ENCODE assay signal across 8 cellular contexts in the genomic region with DNA sequence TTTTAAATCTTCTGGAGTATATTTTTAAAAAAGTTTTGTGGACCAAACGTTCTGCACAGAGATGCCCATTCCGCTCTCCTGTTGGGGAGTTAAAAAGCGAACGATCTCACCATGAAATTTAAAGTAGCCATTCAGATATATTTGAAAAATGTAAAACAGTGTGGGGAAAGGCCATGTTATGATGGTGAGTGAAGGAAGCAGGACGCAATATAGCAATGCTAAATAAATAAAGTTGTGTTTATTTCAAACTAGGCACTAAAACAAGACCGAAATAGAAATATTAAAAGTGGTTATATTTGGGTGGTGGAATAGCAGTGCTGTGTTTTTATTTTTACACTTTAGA. TPM values are rescaled to one million over a fixed set of nuclear protein-coding genes. Genes with fewer than 3 reads are reported as not detected.
DNase-seq lines count a peak whose midpoint lies in the region; ATAC-seq and TF ChIP-seq lines count a peak whose summit lies in the region.

No MANE protein-coding gene starts in this region.

- no peak overlapping the region for H3K23ac ChIP-seq in neuronal stem cell (ENCODE audit: low read depth, low read length, poor library complexity)

- H3K18ac ChIP-seq in neuronal stem cell (ENCODE audit: low read length), result no peak overlapping the region

- H2AFZ ChIP-seq in neuronal stem cell (ENCODE audit: low read length), result peak overlapping the region; percentile 87

- no peak overlapping the region for H2AK5ac ChIP-seq in neuronal stem cell (ENCODE audit: low read depth, low read length)

- H2BK12ac ChIP-seq in neuronal stem cell (ENCODE audit: low read length), result no peak overlapping the region

- peak overlapping the region; percentile 41 to 84 (median 67) for H3K4me3 ChIP-seq in dorsolateral prefrontal cortex
- peak overlapping the region; percentile 42 to 64 for H3K4me3 ChIP-seq in neuronal stem cell (ENCODE audit: low read length in 2 of 2)

- H2BK15ac ChIP-seq in neuronal stem cell (ENCODE audit: low read length), result no peak overlapping the region

- H3K27ac ChIP-seq in dorsolateral prefrontal cortex, result peak overlapping the region in 33 of 59 donors; percentile 2 to 75 (median 49)
- no peak overlapping the region for H3K27ac ChIP-seq in neuronal stem cell (replicated peaks; ENCODE audit: low read length)

- peaks cover 0 to 16% of the 10 kb centered on the region in 2 donors for H3K36me3 ChIP-seq in neuronal stem cell (replicated peaks in 1 of 2; ENCODE audit: control insufficient read depth in 2 of 2, insufficient read depth in 2 of 2, low read length in 2 of 2)

- no peak overlapping the region for H2BK5ac ChIP-seq in neuronal stem cell (ENCODE audit: low read length)

- no CpG with 5 or more reads among the region's 6 CpGs for WGBS in neuronal stem cell (ENCODE audit: extremely low coverage in 2 of 2, insufficient read length in 2 of 2, insufficient replicate concordance in 1 of 2), 2 donors

- peak overlapping the region; percentile 91 for H3K4me2 ChIP-seq in neuronal stem cell (ENCODE audit: insufficient read depth, low read length, poor library complexity, severe bottlenecking)

- no peak overlapping the region for H4K91ac ChIP-seq in neuronal stem cell (ENCODE audit: low read depth, low read length, poor library complexity)

- peaks cover 0 to 4% of the 10 kb centered on the region in 2 donors for H3K9me3 ChIP-seq in neuronal stem cell (replicated peaks in 1 of 2; ENCODE audit: control insufficient read depth in 2 of 2, insufficient read depth in 1 of 2, low read depth in 1 of 2, low read length in 2 of 2)

- H2BK120ac ChIP-seq in neuronal stem cell (ENCODE audit: low read depth, low read length), result no peak overlapping the region

- no peaks in the 10 kb centered on the region for H3K79me1 ChIP-seq in neuronal stem cell (ENCODE audit: low read depth, low read length)

- no peak overlapping the region for H4K8ac ChIP-seq in neuronal stem cell (ENCODE audit: low read depth, low read length)

- H3K4ac ChIP-seq in neuronal stem cell (ENCODE audit: low read length), result no peak overlapping the region

- H3K14ac ChIP-seq in neuronal stem cell (ENCODE audit: low read length), result no peak overlapping the region

- ATAC-seq in GM19397 (IDR thresholded peaks at IDR 0.05; ENCODE audit: unreplicated experiment) (peak; percentile 12), HG03460 (IDR thresholded peaks at IDR 0.05; ENCODE audit: unreplicated experiment) (peak; percentile 4), sciatic nerve (no peak)

- H3K27me3 ChIP-seq in dorsolateral prefrontal cortex (no peaks in the 10 kb centered on the region), neuronal stem cell (ENCODE audit: control insufficient read depth in 3 of 3, insufficient read depth in 3 of 3, low read depth in 1 of 3, low read length in 3 of 3) (peaks cover 0 to 4% (median 0%) of the 10 kb centered on the region in 3 experiments)

- TF ChIP-seq CTCF in dorsolateral prefrontal cortex (IDR thresholded peaks at IDR 0.05 in 54 of 56, conservative IDR thresholded peaks at IDR 0.05 in 2 of 56; ENCODE audit: low read depth in 1 of 56, partially characterized antibody in 56 of 56), result peak in 5 of 56 donors; percentile 0 to 6 (median 4)

- no peak for DNase-seq in dorsolateral prefrontal cortex
- no peak for DNase-seq in neuronal stem cell (ENCODE audit: low spot score)
- DNase-seq in iPS-NIHi11 (ENCODE audit: low spot score), result no peak
- DNase-seq in NCI-H2029 treated with DMSO at 0.1 percent for 48 hours (lab: John Stamatoyannopoulos, UW), result no peak
- DNase-seq in kidney glomerular epithelial cell (lab: John Stamatoyannopoulos, UW), result no peak
- DNase-seq in sciatic nerve (ENCODE audit: low spot score), result no peak

- intact Hi-C loops in dorsolateral prefrontal cortex (cut with DNase I), result no loop called here
- intact Hi-C loops in sciatic nerve (cut with DNase I), result no loop called here

- peaks cover 3 to 5% of the 10 kb centered on the region in 2 donors for H3K4me1 ChIP-seq in neuronal stem cell (ENCODE audit: control insufficient read depth in 2 of 2, insufficient read depth in 1 of 2, low read depth in 1 of 2, low read length in 2 of 2)

- no peak overlapping the region for H3K9ac ChIP-seq in neuronal stem cell (ENCODE audit: low read depth, low read length, poor library complexity)

RNA-seq across cellular contexts. Expression of gene CCDC13, which starts 0.3 kb away (rescaled TPM):
- total RNA-seq in dorsolateral prefrontal cortex (10 to 100 TPM in 9 of 120 experiments, 1 to 10 TPM in 110, under 1 TPM in 1; 0.52 to 15.0 (median 6.0) TPM), sciatic nerve (3.1 TPM)
- 1.3 TPM for polyA plus RNA-seq in neuronal stem cell (2013, experiment 1 of 2)
- 1.7 TPM for polyA plus RNA-seq in neuronal stem cell (2013, experiment 2 of 2)

RNA-seq across cellular contexts. Expression of gene HIGD1A, which starts 30.9 kb away (rescaled TPM):
- total RNA-seq in dorsolateral prefrontal cortex (100 to 1,000 TPM; 101 to 278 (median 175) TPM), sciatic nerve (71.4 TPM)
- polyA plus RNA-seq in neuronal stem cell (2013, experiment 1 of 2), result 130 TPM
- polyA plus RNA-seq in neuronal stem cell (2013, experiment 2 of 2), result 127 TPM

RNA-seq across cellular contexts. Expression of gene ACKR2, which starts 35.9 kb away (rescaled TPM):
- total RNA-seq in dorsolateral prefrontal cortex, result 1 to 10 TPM in 114 of 120 experiments, under 1 TPM in 6; 0.58 to 5.0 (median 2.6) TPM
- 0.13 TPM for polyA plus RNA-seq in neuronal stem cell (2013, experiment 1 of 2)
- polyA plus RNA-seq in neuronal stem cell (2013, experiment 2 of 2), result 0.14 TPM
- total RNA-seq in sciatic nerve, result 19.0 TPM
